In genomic region chr13:29799041-29799440, GRCh38 we compare ENCODE assay signal across 14 cellular contexts. TPM values are rescaled to one million over a fixed set of nuclear protein-coding genes. Genes with fewer than 3 reads are reported as not detected.
DNase-seq lines count a peak whose midpoint lies in the region; ATAC-seq and TF ChIP-seq lines count a peak whose summit lies in the region.
"Had no signal": no experiment of that assay in that cellular context is flagged by ENCODE, and none has a peak within 500 bp of the region (broad histone marks: within the 10 kb centered on the region; RNA-seq: fewer than 3 reads in every experiment).

No MANE protein-coding gene starts in this region.

- H2AK5ac ChIP-seq in trophoblast cell (ENCODE audit: low read length) = no peak overlapping the region

- no peak overlapping the region for H3K9ac ChIP-seq in mammary epithelial cell (ENCODE audit: insufficient read depth, low read length)
- no peak overlapping the region for H3K9ac ChIP-seq in trophoblast cell (ENCODE audit: low read length)

- 61% methylated on average over 2 of the region's 2 CpGs for WGBS in mammary epithelial cell (ENCODE audit: low coverage, missing lambda C conversion rate)
- no CpG with 5 or more reads among the region's 2 CpGs for WGBS in trophoblast cell (ENCODE audit: extremely low coverage, insufficient coverage, insufficient read length)

- no peak overlapping the region for H3K4me3 ChIP-seq in mammary epithelial cell (replicated peaks in 1 of 3; ENCODE audit: insufficient read depth in 1 of 3, low read depth in 2 of 3, low read length in 3 of 3)
- H3K4me3 ChIP-seq in trophoblast cell (ENCODE audit: low read depth, low read length) = no peak overlapping the region
- H3K4me3 ChIP-seq in gastrocnemius medialis = no peak overlapping the region

- H4K20me1 ChIP-seq in mammary epithelial cell (ENCODE audit: insufficient read depth, low read length) = no peaks in the 10 kb centered on the region

- H3K18ac ChIP-seq in trophoblast cell (ENCODE audit: low read length) = no peak overlapping the region

- no peak for TF ChIP-seq POLR2A in gastrocnemius medialis (IDR thresholded peaks at IDR 0.05)

- CTCF ChIA-PET in MCF 10A (lab: Yijun Ruan, JAX) = interaction anchor here (0.8 kb wide), 1 partner anchor 290 kb away, joined by 3 read pairs; no protein-coding TSS in a partner anchor
- CTCF ChIA-PET in mammary epithelial cell (lab: Charles Lee; ENCODE audit: low non-redundant PET) = no interaction called here
- CTCF ChIA-PET in activated naive CD4-positive, alpha-beta T cell treated with anti-CD3 and anti-CD28 coated beads for 36 hours (lab: Charles Lee) = interaction anchor here (1.4 kb wide), 1 partner anchor 19 kb away, joined by 4 read pairs; no protein-coding TSS in a partner anchor

- dilution Hi-C loops in mammary epithelial cell (cut with HindIII; ENCODE audit: low sequenced_read_pairs) = no loop called here

- intact Hi-C loops in MCF 10A (cut with micrococcal nuclease) = no loop called here
- intact Hi-C loops in mammary epithelial cell (cut with micrococcal nuclease) = no loop called here
- intact Hi-C loops in gastrocnemius medialis (cut with DNase I; ENCODE audit: low total_unique reads) = no loop called here
- intact Hi-C loops in activated naive CD4-positive, alpha-beta T cell treated with anti-CD3 and anti-CD28 coated beads for 36 hours (cut with micrococcal nuclease) = no loop called here

- no peak overlapping the region for H3K23ac ChIP-seq in trophoblast cell (ENCODE audit: low read length)

- BruUV-seq in MCF 10A (replicated peaks; lab: Mats Ljungman, UMichigan) = no TSS peak
- BruUV-seq in mammary epithelial cell (replicated peaks; lab: Mats Ljungman, UMichigan) = no TSS peak

- H3K9me3 ChIP-seq in mammary epithelial cell (replicated peaks; ENCODE audit: insufficient read depth, low read length) = no peaks in the 10 kb centered on the region
- no peaks in the 10 kb centered on the region for H3K9me3 ChIP-seq in trophoblast cell (ENCODE audit: insufficient read depth, low read depth, low read length)
- H3K9me3 ChIP-seq in gastrocnemius medialis = no peaks in the 10 kb centered on the region
- H3K9me3 ChIP-seq: Caco-2 had no signal

- H3K27me3 Mint-ChIP-seq in MCF 10A (ENCODE audit: insufficient read depth, unreplicated experiment) = no peaks in the 10 kb centered on the region
- H3K27me3 Mint-ChIP-seq in activated naive CD4-positive, alpha-beta T cell treated with anti-CD3 and anti-CD28 coated beads for 36 hours (ENCODE audit: low read depth) = no peaks in the 10 kb centered on the region
- H3K27me3 Mint-ChIP-seq: CD8-positive, alpha-beta memory T cell had no signal

- no peaks in the 10 kb centered on the region for H3K36me3 Mint-ChIP-seq in MCF 10A (ENCODE audit: insufficient read depth, unreplicated experiment)
- no peaks in the 10 kb centered on the region for H3K36me3 Mint-ChIP-seq in activated naive CD4-positive, alpha-beta T cell treated with anti-CD3 and anti-CD28 coated beads for 36 hours (ENCODE audit: low read depth)
- H3K36me3 Mint-ChIP-seq: CD14-positive monocyte had no signal

- no peak overlapping the region for H3K4me3 Mint-ChIP-seq in MCF 10A (ENCODE audit: unreplicated experiment)
- no peak overlapping the region for H3K4me3 Mint-ChIP-seq in activated naive CD4-positive, alpha-beta T cell treated with anti-CD3 and anti-CD28 coated beads for 36 hours
- H3K4me3 Mint-ChIP-seq: CD14-positive monocyte had no signal

- no peak overlapping the region for H2BK12ac ChIP-seq in trophoblast cell (ENCODE audit: low read length)

- no peaks in the 10 kb centered on the region for H3K9me3 Mint-ChIP-seq in MCF 10A (ENCODE audit: unreplicated experiment)
- H3K9me3 Mint-ChIP-seq in activated naive CD4-positive, alpha-beta T cell treated with anti-CD3 and anti-CD28 coated beads for 36 hours = no peaks in the 10 kb centered on the region
- H3K9me3 Mint-ChIP-seq: CD14-positive monocyte; CD8-positive, alpha-beta memory T cell had no signal

- H3K79me2 ChIP-seq in mammary epithelial cell (ENCODE audit: insufficient read depth, low read length) (peaks cover 51% of the 10 kb centered on the region), trophoblast cell (ENCODE audit: control insufficient read depth, insufficient read depth, low read length, poor library complexity) (peaks cover 6% of the 10 kb centered on the region)

- H3K79me1 ChIP-seq in trophoblast cell (ENCODE audit: low read length) = no peaks in the 10 kb centered on the region

- no peaks in the 10 kb centered on the region for H3K4me1 Mint-ChIP-seq in MCF 10A (ENCODE audit: insufficient read depth, unreplicated experiment)
- peaks cover 22% of the 10 kb centered on the region for H3K4me1 Mint-ChIP-seq in activated naive CD4-positive, alpha-beta T cell treated with anti-CD3 and anti-CD28 coated beads for 36 hours (ENCODE audit: low read depth)

- H3K4me1 ChIP-seq in mammary epithelial cell (ENCODE audit: insufficient read depth, low read length) = no peaks in the 10 kb centered on the region
- H3K4me1 ChIP-seq in trophoblast cell (ENCODE audit: control insufficient read depth in 1 of 2, insufficient read depth in 2 of 2, low read length in 2 of 2) = peaks cover 12 to 19% of the 10 kb centered on the region in 2 experiments
- peaks cover 21 to 35% of the 10 kb centered on the region in 2 donors for H3K4me1 ChIP-seq in gastrocnemius medialis

- no peak overlapping the region for H3K14ac ChIP-seq in trophoblast cell (ENCODE audit: low read length)

- H2AFZ ChIP-seq in mammary epithelial cell (ENCODE audit: low read depth, low read length) (no peak overlapping the region), trophoblast cell (ENCODE audit: insufficient read depth, low read length, poor library complexity) (no peak overlapping the region)

- POLR2A ChIA-PET in MCF 10A (lab: Yijun Ruan, JAX) = no interaction called here

- no peak for ATAC-seq in gastrocnemius medialis

- TF ChIP-seq CTCF in MCF 10A (IDR thresholded peaks at IDR 0.05; ENCODE audit: unreplicated experiment) (no peak), mammary epithelial cell (conservative IDR thresholded peaks at IDR 0.05 in 1 of 2, IDR thresholded peaks at IDR 0.05 in 1 of 2; ENCODE audit: extremely low read depth in 1 of 2, insufficient read depth in 1 of 2, low read depth in 1 of 2, low read length in 2 of 2) (no peak), gastrocnemius medialis (IDR thresholded peaks at IDR 0.05 in 4 of 5, conservative IDR thresholded peaks at IDR 0.05 in 1 of 5) (no peak)

- DNase-seq in MCF 10A (ENCODE audit: unreplicated experiment) (peak; percentile 1), mammary epithelial cell (no peak), NCI-H226 (peak; percentile 72), trophoblast cell (peak; percentile 90 to 98), gastrocnemius medialis (no peak), SKM-1 treated with dmso at 0.1 percent for 144 hours (lab: John Stamatoyannopoulos, UW; ENCODE audit: unreplicated experiment) (no peak)
- no peak for DNase-seq in activated naive CD4-positive, alpha-beta T cell treated with anti-CD3 and anti-CD28 coated beads for 36 hours
- DNase-seq: Caco-2; CD8-positive, alpha-beta memory T cell; HCEC 1CT; IMR-90; KBM-7 had no signal

- no peak overlapping the region for H3K4me2 ChIP-seq in mammary epithelial cell (ENCODE audit: insufficient read depth, low read depth, low read length)
- no peak overlapping the region for H3K4me2 ChIP-seq in trophoblast cell (ENCODE audit: low read length)

- no peak overlapping the region for H3K27ac Mint-ChIP-seq in MCF 10A (ENCODE audit: low read depth, unreplicated experiment)
- no peak overlapping the region for H3K27ac Mint-ChIP-seq in activated naive CD4-positive, alpha-beta T cell treated with anti-CD3 and anti-CD28 coated beads for 36 hours
- H3K27ac Mint-ChIP-seq: CD14-positive monocyte had no signal

- H2BK120ac ChIP-seq in trophoblast cell (ENCODE audit: insufficient read depth, low read length, poor library complexity) = no peak overlapping the region

- H3K27ac ChIP-seq in mammary epithelial cell (ENCODE audit: insufficient read depth, low read depth, low read length) (no peak overlapping the region), trophoblast cell (ENCODE audit: low read depth, low read length) (no peak overlapping the region), gastrocnemius medialis (no peak overlapping the region)
- H3K27ac ChIP-seq: 22Rv1 had no signal

- H4K12ac ChIP-seq in trophoblast cell (ENCODE audit: low read depth, low read length) = no peak overlapping the region

- in situ Hi-C loops in mammary epithelial cell (cut with MboI; ENCODE audit: low sequenced_read_pairs in 2 of 2) = no loop called here
- in situ Hi-C loops in gastrocnemius medialis (cut with MboI; ENCODE audit: low sequenced_read_pairs in 4 of 4) = no loop called here

- no peak overlapping the region for H4K8ac ChIP-seq in trophoblast cell (ENCODE audit: low read depth, low read length)

- H3K27me3 ChIP-seq in mammary epithelial cell (ENCODE audit: insufficient read depth, low read length) (no peaks in the 10 kb centered on the region), trophoblast cell (ENCODE audit: insufficient read depth, low read length) (no peaks in the 10 kb centered on the region), gastrocnemius medialis (no peaks in the 10 kb centered on the region)

- H3K36me3 ChIP-seq in mammary epithelial cell (ENCODE audit: insufficient read depth, low read length) = no peaks in the 10 kb centered on the region
- no peaks in the 10 kb centered on the region for H3K36me3 ChIP-seq in trophoblast cell (ENCODE audit: control insufficient read depth in 1 of 2, insufficient read depth in 2 of 2, low read length in 2 of 2)
- no peaks in the 10 kb centered on the region for H3K36me3 ChIP-seq in gastrocnemius medialis

- H2BK5ac ChIP-seq in trophoblast cell (ENCODE audit: low read depth, low read length, poor library complexity) = no peak overlapping the region

- H4K91ac ChIP-seq in trophoblast cell (ENCODE audit: low read depth, low read length) = no peak overlapping the region

- peak overlapping the region; percentile 67 for H3K4ac ChIP-seq in trophoblast cell (ENCODE audit: low read depth, low read length)

RNA-seq across cellular contexts. Expression of gene UBL3, which starts 51.4 kb away (rescaled TPM):
- 18.2 and 22.4 TPM in 2 replicates for total RNA-seq in MCF 10A (2022)
- 10 to 100 TPM; 11.4 to 19.0 TPM for total RNA-seq in mammary epithelial cell
- 5.2 TPM for polyA plus RNA-seq in mammary epithelial cell
- 1.2 TPM for polyA minus RNA-seq in mammary epithelial cell
- polyA plus RNA-seq in trophoblast cell (2013) = 59.8 and 60.3 TPM in 2 replicates
- total RNA-seq in gastrocnemius medialis = 10 to 100 TPM; 27.8 to 32.4 (median 29.4) TPM
- total RNA-seq in activated naive CD4-positive, alpha-beta T cell treated with anti-CD3 and anti-CD28 coated beads for 36 hours = 1 to 10 TPM; 8.3 to 8.5 TPM

Comparison
In these comparisons a context has a peak if more than half of its experiments do, and no peak if none do; other contexts are left out.
1. DNase-seq: peak in MCF 10A (single experiment), NCI-H226 (single experiment) and trophoblast cell (2 of 2); none in mammary epithelial cell (single experiment), gastrocnemius medialis (0 of 2), SKM-1 treated with dmso at 0.1 percent for 144 hours (single experiment) and activated naive CD4-positive, alpha-beta T cell treated with anti-CD3 and anti-CD28 coated beads for 36 hours (single experiment).